ENCODE assay signal across 12 cellular contexts in the genomic region with DNA sequence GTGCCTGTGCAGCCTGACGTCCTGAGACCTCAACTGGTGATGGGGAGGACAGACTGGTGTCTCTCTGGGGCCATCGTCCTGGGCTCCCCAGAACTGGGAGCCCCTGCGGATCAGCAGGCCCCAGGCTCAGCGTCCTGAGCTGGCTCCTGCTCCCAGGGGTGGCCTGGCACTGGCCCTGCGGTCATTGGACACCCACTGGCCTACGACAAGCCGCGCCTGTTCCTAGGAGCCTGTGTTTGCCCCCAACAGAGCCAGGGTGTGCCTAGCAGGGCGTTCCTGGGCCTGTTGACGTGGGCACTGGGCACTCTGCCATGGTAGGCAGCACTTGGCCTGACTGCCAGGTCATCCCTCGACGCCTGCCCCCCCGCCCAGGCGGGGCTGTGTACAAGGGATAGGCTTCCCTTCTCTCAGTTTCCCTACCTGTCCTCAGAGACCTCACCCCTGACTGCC. TPM values are rescaled to one million over a fixed set of nuclear protein-coding genes. Genes with fewer than 3 reads are reported as not detected.
DNase-seq lines count a peak whose midpoint lies in the region; FAIRE-seq and TF ChIP-seq lines count a peak whose summit lies in the region.
"Had no signal": no experiment of that assay in that cellular context is flagged by ENCODE, and none has a peak within 500 bp of the region (broad histone marks: within the 10 kb centered on the region; RNA-seq: fewer than 3 reads in every experiment).

No MANE protein-coding gene starts in this region.

- H3K4me3 ChIP-seq in mammary epithelial cell (replicated peaks in 1 of 3; ENCODE audit: insufficient read depth in 1 of 3, low read depth in 2 of 3, low read length in 3 of 3) (no peak overlapping the region), kidney (ENCODE audit: low read length in 2 of 2) (no peak overlapping the region), stomach (no peak overlapping the region)

- no peak for FAIRE-seq in kidney (lab: Jason Lieb, UNC)

- no peaks in the 10 kb centered on the region for H3K9me3 ChIP-seq in mammary epithelial cell (replicated peaks; ENCODE audit: insufficient read depth, low read length)
- H3K9me3 ChIP-seq in kidney (ENCODE audit: control insufficient read depth in 1 of 2, low read length in 2 of 2) = no peaks in the 10 kb centered on the region
- no peaks in the 10 kb centered on the region for H3K9me3 ChIP-seq in stomach

- H3K79me2 ChIP-seq in mammary epithelial cell (ENCODE audit: insufficient read depth, low read length) = no peaks in the 10 kb centered on the region

- peaks cover 3% of the 10 kb centered on the region for H3K27me3 Mint-ChIP-seq in glutamatergic neuron (ENCODE audit: unreplicated experiment)

- no peaks in the 10 kb centered on the region for H3K36me3 ChIP-seq in mammary epithelial cell (ENCODE audit: insufficient read depth, low read length)
- H3K36me3 ChIP-seq in kidney (ENCODE audit: control insufficient read depth in 1 of 2, insufficient read depth in 2 of 2, low read length in 2 of 2) = no peaks in the 10 kb centered on the region
- H3K36me3 ChIP-seq in stomach = no peaks in the 10 kb centered on the region

- 60% methylated on average over 12 of the region's 14 CpGs for WGBS in mammary epithelial cell (ENCODE audit: low coverage, missing lambda C conversion rate)
- 25 to 61% (median 38%) methylated on average over 10 to 14 of the region's 14 CpGs for WGBS in stomach, 5 donors

- CTCF ChIA-PET in mammary epithelial cell (lab: Charles Lee; ENCODE audit: low non-redundant PET) = no interaction called here

- no peaks in the 10 kb centered on the region for H4K20me1 ChIP-seq in mammary epithelial cell (ENCODE audit: insufficient read depth, low read length)

- dilution Hi-C loops in mammary epithelial cell (cut with HindIII; ENCODE audit: low sequenced_read_pairs) = no loop called here

- H3K4me1 ChIP-seq in mammary epithelial cell (ENCODE audit: insufficient read depth, low read length) (peaks cover 22% of the 10 kb centered on the region), kidney (ENCODE audit: control insufficient read depth in 1 of 2, insufficient read depth in 1 of 2, low read depth in 1 of 2, low read length in 2 of 2) (peaks cover 13 to 46% of the 10 kb centered on the region in 2 donors), stomach (peaks cover 39 to 62% (median 46%) of the 10 kb centered on the region in 4 donors)

- H3K27me3 ChIP-seq in mammary epithelial cell (ENCODE audit: insufficient read depth, low read length) (no peaks in the 10 kb centered on the region), stomach (no peaks in the 10 kb centered on the region)

- H3K27ac Mint-ChIP-seq in glutamatergic neuron (ENCODE audit: unreplicated experiment) = no peak overlapping the region

- H3K4me3 Mint-ChIP-seq in glutamatergic neuron (ENCODE audit: unreplicated experiment) = no peak overlapping the region
- H3K4me3 Mint-ChIP-seq: neural crest cell had no signal

- TF ChIP-seq POLR2A in stomach (IDR thresholded peaks at IDR 0.05) = no peak

- in situ Hi-C loops in mammary epithelial cell (cut with MboI; ENCODE audit: low sequenced_read_pairs in 2 of 2) = no loop called here

- peaks cover 9% of the 10 kb centered on the region for H3K9me3 Mint-ChIP-seq in glutamatergic neuron (ENCODE audit: unreplicated experiment)
- H3K9me3 Mint-ChIP-seq: neural crest cell had no signal

- DNase-seq in HPDE6-E6E7 (ENCODE audit: extremely low spot score) = peak; percentile 80
- DNase-seq in mammary epithelial cell = peak; percentile 40
- DNase-seq in kidney = peak; percentile 94
- DNase-seq in stomach = peak; percentile 93
- DNase-seq in glutamatergic neuron = no peak
- no peak for DNase-seq in inferior parietal cortex (ENCODE audit: extremely low spot score)
- no peak for DNase-seq in AG08395 (ENCODE audit: low spot score)
- DNase-seq in hepatic stellate cell (ENCODE audit: low spot score) = no peak
- DNase-seq: activated CD4-positive, alpha-beta T cell treated with anti-CD3 and anti-CD28 coated beads for 48 hours; NCI-H1436 treated with DMSO at 0.1 percent for 48 hours; stimulated activated CD8-positive, alpha-beta memory T cell treated with anti-CD3 and anti-CD28 coated beads, Interleukin-4, amount 100 ng/mL, for 48 hours had no signal

- no peaks in the 10 kb centered on the region for H3K36me3 Mint-ChIP-seq in glutamatergic neuron (ENCODE audit: unreplicated experiment)

- peak; percentile 62 for TF ChIP-seq EP300 in stomach (IDR thresholded peaks at IDR 0.05)

- no peak for TF ChIP-seq CTCF in mammary epithelial cell (conservative IDR thresholded peaks at IDR 0.05 in 1 of 2, IDR thresholded peaks at IDR 0.05 in 1 of 2; ENCODE audit: extremely low read depth in 1 of 2, insufficient read depth in 1 of 2, low read depth in 1 of 2, low read length in 2 of 2)
- no peak for TF ChIP-seq CTCF in kidney (IDR thresholded peaks at IDR 0.05; ENCODE audit: borderline replicate concordance, extremely low read depth, insufficient read depth)
- TF ChIP-seq CTCF in stomach (IDR thresholded peaks at IDR 0.05) = no peak
- TF ChIP-seq CTCF in glutamatergic neuron (IDR thresholded peaks at IDR 0.05; ENCODE audit: partially characterized antibody, unreplicated experiment) = no peak

- no peak overlapping the region for H2AFZ ChIP-seq in mammary epithelial cell (ENCODE audit: low read depth, low read length)

- no peaks in the 10 kb centered on the region for H3K4me1 Mint-ChIP-seq in glutamatergic neuron (ENCODE audit: low read depth, unreplicated experiment)

- no TSS peak for BruUV-seq in mammary epithelial cell (replicated peaks; lab: Mats Ljungman, UMichigan)

- intact Hi-C loops in mammary epithelial cell (cut with micrococcal nuclease) (no loop called here), kidney (cut with DNase I) (no loop called here), stomach (cut with DNase I; ENCODE audit: low total_unique reads) (no loop called here)

- no peak overlapping the region for H3K9ac ChIP-seq in mammary epithelial cell (ENCODE audit: insufficient read depth, low read length)
- no peak overlapping the region for H3K9ac ChIP-seq in kidney (ENCODE audit: low read length in 2 of 2)

- no peak overlapping the region for H3K27ac ChIP-seq in mammary epithelial cell (ENCODE audit: insufficient read depth, low read depth, low read length)
- H3K27ac ChIP-seq in kidney (ENCODE audit: low read depth in 2 of 2, low read length in 2 of 2) = peak overlapping the region; percentile 16 to 32
- peak overlapping the region; percentile 40 to 78 (median 68) for H3K27ac ChIP-seq in stomach

- no peak overlapping the region for H3K4me2 ChIP-seq in mammary epithelial cell (ENCODE audit: insufficient read depth, low read depth, low read length)

RNA-seq across cellular contexts. Expression of a gene that starts 8.4 kb away (rescaled TPM):
- total RNA-seq in mammary epithelial cell = 1 to 10 TPM; 1.5 to 3.8 TPM
- 0.56 TPM for polyA plus RNA-seq in mammary epithelial cell
- not detected for polyA minus RNA-seq in mammary epithelial cell
- total RNA-seq in kidney = 7.5 TPM
- 16.5 TPM for polyA plus RNA-seq in kidney (ENCODE audit: insufficient read depth, low read depth, low replicate concordance)
- 10 to 100 TPM in 1 of 5 donors, 1 to 10 TPM in 3, not detected in 1; 7.0 to 59.4 (median 7.6) TPM for total RNA-seq in stomach
- 10 to 100 TPM; 12.3 to 16.7 (median 14.5) TPM for polyA plus RNA-seq in stomach
- 45.1 TPM for total RNA-seq in glutamatergic neuron (ENCODE audit: unreplicated experiment)

RNA-seq across cellular contexts. Expression of a gene that starts 20.6 kb away (rescaled TPM):
- total RNA-seq in mammary epithelial cell (10 to 100 TPM; 43.3 to 56.1 TPM), kidney (65.7 TPM), stomach (100 to 1,000 TPM in 4 of 5 donors, 10 to 100 TPM in 1; 73.3 to 366 (median 252) TPM), glutamatergic neuron (ENCODE audit: unreplicated experiment) (30.5 TPM)
- polyA plus RNA-seq in mammary epithelial cell (98.6 TPM), kidney (ENCODE audit: insufficient read depth, low read depth, low replicate concordance) (124 TPM), stomach (100 to 1,000 TPM; 200 to 247 (median 213) TPM)
- polyA minus RNA-seq in mammary epithelial cell = 12.2 TPM

RNA-seq across cellular contexts. Expression of a gene that starts 43.0 kb away (rescaled TPM):
- total RNA-seq in mammary epithelial cell (100 to 1,000 TPM in 1 of 2 donors, 10 to 100 TPM in 1; 65.7 to 125 TPM), kidney (82.7 TPM), stomach (100 to 1,000 TPM in 4 of 5 donors, 10 to 100 TPM in 1; 45.9 to 385 (median 184) TPM), glutamatergic neuron (ENCODE audit: unreplicated experiment) (11.8 TPM)
- polyA plus RNA-seq in mammary epithelial cell (64.5 TPM), kidney (ENCODE audit: insufficient read depth, low read depth, low replicate concordance) (58.5 TPM), stomach (100 to 1,000 TPM in 1 of 3 donors, 10 to 100 TPM in 2; 74.7 to 113 (median 90.3) TPM)
- 52.1 TPM for polyA minus RNA-seq in mammary epithelial cell

Comparison
In these comparisons a context has a peak if more than half of its experiments do, and no peak if none do; other contexts are left out.
1. DNase-seq: peak in HPDE6-E6E7 (single experiment), mammary epithelial cell (single experiment), kidney (single experiment) and stomach (single experiment); none in glutamatergic neuron (single experiment), inferior parietal cortex (single experiment), AG08395 (single experiment) and hepatic stellate cell (single experiment).